In the genomic region with DNA sequence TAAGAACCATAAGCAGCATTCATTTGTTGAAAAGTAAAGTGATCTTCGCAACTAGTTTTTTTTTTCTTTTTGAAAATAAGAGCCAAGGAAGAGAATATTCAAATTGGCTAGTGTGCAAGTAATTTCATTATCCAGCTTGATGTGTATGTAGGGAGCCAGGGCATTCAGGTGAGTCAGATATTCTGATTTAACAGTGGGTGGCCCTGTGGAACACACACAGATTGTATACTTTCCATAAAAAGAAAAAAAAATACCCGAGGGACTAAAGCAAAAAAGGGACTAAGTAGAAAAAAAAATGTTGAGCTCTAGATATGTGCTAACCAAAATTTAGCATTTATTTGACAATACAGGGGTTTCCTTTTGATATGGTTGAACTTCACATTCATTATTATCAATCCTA, we compare ENCODE assay signal across 17 cellular contexts. TPM values are rescaled to one million over a fixed set of nuclear protein-coding genes. Genes with fewer than 3 reads are reported as not detected.
DNase-seq lines count a peak whose midpoint lies in the region; ATAC-seq and TF ChIP-seq lines count a peak whose summit lies in the region.
"Had no signal": no experiment of that assay in that cellular context is flagged by ENCODE, and none has a peak within 500 bp of the region (broad histone marks: within the 10 kb centered on the region; RNA-seq: fewer than 3 reads in every experiment).

No MANE protein-coding gene starts in this region.

- H3K4me1 Mint-ChIP-seq in glutamatergic neuron (ENCODE audit: low read depth, unreplicated experiment) = peaks cover 94% of the 10 kb centered on the region
- H3K4me1 Mint-ChIP-seq in naive thymus-derived CD4-positive, alpha-beta T cell = peaks cover 0 to 1% (median 0%) of the 10 kb centered on the region in 7 donors

- H3K27ac Mint-ChIP-seq in glutamatergic neuron (ENCODE audit: unreplicated experiment) = peak overlapping the region; percentile 83
- no peak overlapping the region for H3K27ac Mint-ChIP-seq in naive thymus-derived CD4-positive, alpha-beta T cell
- H3K27ac Mint-ChIP-seq: B cell; CD4-positive, alpha-beta T cell; CD8-positive, alpha-beta T cell had no signal

- POLR2A ChIA-PET in naive thymus-derived CD4-positive, alpha-beta T cell (lab: Charles Lee) = no interaction called here

- intact Hi-C loops in naive thymus-derived CD4-positive, alpha-beta T cell (cut with micrococcal nuclease) = no loop called here

- peaks cover 81% of the 10 kb centered on the region for H3K4me1 ChIP-seq in SJSA1 (replicated peaks)
- no peaks in the 10 kb centered on the region for H3K4me1 ChIP-seq in naive thymus-derived CD4-positive, alpha-beta T cell (ENCODE audit: control insufficient read depth in 2 of 2, insufficient read depth in 2 of 2, low read length in 2 of 2)
- H3K4me1 ChIP-seq: A549 had no signal

- no peaks in the 10 kb centered on the region for H3K9me3 ChIP-seq in SJSA1 (replicated peaks)
- H3K9me3 ChIP-seq in naive thymus-derived CD4-positive, alpha-beta T cell (ENCODE audit: control insufficient read depth in 2 of 3, low read length in 3 of 3) = no peaks in the 10 kb centered on the region
- H3K9me3 ChIP-seq: A549, Caco-2 had no signal

- H3K9me3 Mint-ChIP-seq in glutamatergic neuron (ENCODE audit: unreplicated experiment) = peaks cover 51% of the 10 kb centered on the region
- peaks cover 0 to 4% (median 0%) of the 10 kb centered on the region in 11 donors for H3K9me3 Mint-ChIP-seq in naive thymus-derived CD4-positive, alpha-beta T cell
- H3K9me3 Mint-ChIP-seq: CD4-positive, alpha-beta T cell; CD8-positive, alpha-beta T cell had no signal

- no peak overlapping the region for H3K4me3 ChIP-seq in SJSA1
- no peak overlapping the region for H3K4me3 ChIP-seq in naive thymus-derived CD4-positive, alpha-beta T cell (ENCODE audit: low read length)
- H3K4me3 ChIP-seq: A549 had no signal

- DNase-seq in NCI-H2171 treated with DMSO at 0.1 percent for 48 hours (lab: John Stamatoyannopoulos, UW) = peak; percentile 19
- DNase-seq in NCI-H2171 (lab: John Stamatoyannopoulos, UW) = no peak
- peak; percentile 70 to 90 for DNase-seq in SJSA1 (ENCODE audit: low read depth in 1 of 2, low spot score in 2 of 2)
- DNase-seq in glutamatergic neuron = no peak
- no peak for DNase-seq in naive thymus-derived CD4-positive, alpha-beta T cell
- no peak for DNase-seq in NCI-H1105 (lab: John Stamatoyannopoulos, UW)
- DNase-seq: AML-193; Caco-2; Calu3; CD4-positive, alpha-beta T cell; CD8-positive, alpha-beta T cell; DMS79 treated with DMSO at 0.1 percent for 48 hours; GF-D8 had no signal

- no peak for TF ChIP-seq CTCF in glutamatergic neuron (IDR thresholded peaks at IDR 0.05; ENCODE audit: partially characterized antibody, unreplicated experiment)

- H3K27ac ChIP-seq in SJSA1 = peak overlapping the region; percentile 82
- no peak overlapping the region for H3K27ac ChIP-seq in naive thymus-derived CD4-positive, alpha-beta T cell (ENCODE audit: low read depth, low read length)
- H3K27ac ChIP-seq: 22Rv1, A549, C4-2B had no signal

- peaks cover 28% of the 10 kb centered on the region for H3K27me3 Mint-ChIP-seq in glutamatergic neuron (ENCODE audit: unreplicated experiment)
- peaks cover 14 to 70% (median 48%) of the 10 kb centered on the region in 5 donors for H3K27me3 Mint-ChIP-seq in naive thymus-derived CD4-positive, alpha-beta T cell

- no peaks in the 10 kb centered on the region for H3K36me3 ChIP-seq in SJSA1
- no peaks in the 10 kb centered on the region for H3K36me3 ChIP-seq in naive thymus-derived CD4-positive, alpha-beta T cell (ENCODE audit: control insufficient read depth in 2 of 3, insufficient read depth in 3 of 3, low read length in 3 of 3)

- ATAC-seq in naive thymus-derived CD4-positive, alpha-beta T cell = no peak
- ATAC-seq: A549; CD8-positive, alpha-beta T cell had no signal

- H3K27me3 ChIP-seq in SJSA1 (replicated peaks) = no peaks in the 10 kb centered on the region
- H3K27me3 ChIP-seq in naive thymus-derived CD4-positive, alpha-beta T cell (ENCODE audit: control insufficient read depth in 2 of 2, insufficient read depth in 2 of 2, low read length in 2 of 2) = no peaks in the 10 kb centered on the region

- peaks cover 15% of the 10 kb centered on the region for H3K36me3 Mint-ChIP-seq in glutamatergic neuron (ENCODE audit: unreplicated experiment)
- H3K36me3 Mint-ChIP-seq in naive thymus-derived CD4-positive, alpha-beta T cell = no peaks in the 10 kb centered on the region
- H3K36me3 Mint-ChIP-seq: CD8-positive, alpha-beta T cell had no signal

- CTCF ChIA-PET in naive thymus-derived CD4-positive, alpha-beta T cell (lab: Charles Lee) = no interaction called here

- H3K4me3 Mint-ChIP-seq in glutamatergic neuron (ENCODE audit: unreplicated experiment) = peak overlapping the region; percentile 75
- H3K4me3 Mint-ChIP-seq in naive thymus-derived CD4-positive, alpha-beta T cell = no peak overlapping the region
- H3K4me3 Mint-ChIP-seq: B cell; CD4-positive, alpha-beta T cell; CD8-positive, alpha-beta T cell had no signal

RNA-seq across cellular contexts. Expression of a gene that starts 55.6 kb away (rescaled TPM):
- total RNA-seq in SJSA1 (2014; rRNA removed; shearing (Covaris generic)) = 19.6 and 25.4 TPM in 2 replicates
- total RNA-seq in glutamatergic neuron (ENCODE audit: unreplicated experiment) = 867 TPM
- total RNA-seq in naive thymus-derived CD4-positive, alpha-beta T cell = 10 to 100 TPM in 3 of 5 experiments, 1 to 10 TPM in 1, not detected in 1; 7.4 to 20.3 (median 15.0) TPM
- 1 to 10 TPM in 1 of 2 donors, under 1 TPM in 1; 0.15 to 1.1 TPM for polyA plus RNA-seq in naive thymus-derived CD4-positive, alpha-beta T cell
- total RNA-seq: B cell had no signal

Comparison
In these comparisons a context has a peak if more than half of its experiments do, and no peak if none do; other contexts are left out.
1. DNase-seq: peak in NCI-H2171 treated with DMSO at 0.1 percent for 48 hours (single experiment) and SJSA1 (2 of 2); none in NCI-H2171 (single experiment), glutamatergic neuron (single experiment), naive thymus-derived CD4-positive, alpha-beta T cell (0 of 9) and NCI-H1105 (single experiment).
2. RNA of a gene that starts 55.6 kb away (total RNA-seq): 867 TPM in glutamatergic neuron (single experiment); 19.6 to 25.4 TPM in SJSA1 and 7.4 to 20.3 TPM in naive thymus-derived CD4-positive, alpha-beta T cell; every median in the first group is over 10 times any median in the second.